Comparison of ENCODE assay signal across 7 cellular contexts in the genomic region with DNA sequence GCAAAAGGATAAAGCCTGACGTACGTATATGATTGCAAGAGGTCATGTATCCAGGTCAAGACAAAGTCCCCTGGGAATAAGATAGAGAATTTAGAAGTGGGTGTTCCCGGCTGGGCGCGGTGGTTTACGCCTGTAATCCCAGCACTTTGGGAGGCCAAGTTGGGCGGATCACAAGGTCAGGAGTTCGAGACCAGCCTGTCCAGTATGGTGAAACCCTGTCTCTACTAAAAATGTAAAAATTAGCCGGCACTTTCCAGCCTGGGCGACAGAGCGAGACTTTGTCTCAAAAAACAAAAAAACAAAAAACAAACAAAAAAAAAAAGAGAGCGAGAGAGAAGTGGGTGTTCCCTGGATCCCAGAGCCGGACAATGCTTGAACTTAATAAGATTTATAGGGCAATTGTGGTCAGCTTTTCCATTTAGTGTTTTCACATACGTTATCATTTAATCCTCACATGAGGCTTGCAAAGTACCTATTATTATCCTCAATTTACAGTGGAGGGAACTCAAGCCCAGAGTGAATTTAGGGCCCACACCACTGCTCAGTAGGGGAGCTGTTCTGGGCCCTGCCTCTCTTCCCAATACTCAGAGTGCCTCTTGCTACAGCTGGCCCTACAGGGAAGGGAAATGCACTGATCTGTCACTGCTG. TPM values are rescaled to one million over a fixed set of nuclear protein-coding genes. Genes with fewer than 3 reads are reported as not detected.
DNase-seq lines count a peak whose midpoint lies in the region; ATAC-seq lines count a peak whose summit lies in the region.
"Had no signal": no experiment of that assay in that cellular context is flagged by ENCODE, and none has a peak within 500 bp of the region (broad histone marks: within the 10 kb centered on the region; RNA-seq: fewer than 3 reads in every experiment).

No MANE protein-coding gene starts in this region.

- no peak overlapping the region for H3K9ac ChIP-seq in skeletal muscle satellite cell (ENCODE audit: low read depth, low read length)

- H3K36me3 Mint-ChIP-seq in T-helper 1 cell treated with Interleukin-12 subunit alpha and Interleukin-12 subunit beta and Interleukin-4 antibody, amounts not matched to agents 30 μg/mL and 1 μg/mL, for 36 hours (ENCODE audit: low read depth) = peaks cover 2% of the 10 kb centered on the region
- peaks cover 5% of the 10 kb centered on the region for H3K36me3 Mint-ChIP-seq in effector memory CD8-positive, alpha-beta T cell (ENCODE audit: insufficient read depth)

- peak overlapping the region; percentile 28 for H3K4me3 Mint-ChIP-seq in T-helper 1 cell treated with Interleukin-12 subunit alpha and Interleukin-12 subunit beta and Interleukin-4 antibody, amounts not matched to agents 30 μg/mL and 1 μg/mL, for 36 hours
- H3K4me3 Mint-ChIP-seq in effector memory CD8-positive, alpha-beta T cell = peak overlapping the region; percentile 66 to 91

- H3K36me3 ChIP-seq in skeletal muscle satellite cell (ENCODE audit: insufficient read depth, low read length) = no peaks in the 10 kb centered on the region

- H3K27ac Mint-ChIP-seq in T-helper 1 cell treated with Interleukin-12 subunit alpha and Interleukin-12 subunit beta and Interleukin-4 antibody, amounts not matched to agents 30 μg/mL and 1 μg/mL, for 36 hours = peak overlapping the region; percentile 22
- H3K27ac Mint-ChIP-seq in effector memory CD8-positive, alpha-beta T cell = peak overlapping the region; percentile 38 to 75

- DNase-seq in T-helper 1 cell = no peak
- no peak for DNase-seq in effector memory CD8-positive, alpha-beta T cell
- DNase-seq: NCI-H2081 had no signal

- ATAC-seq in effector memory CD8-positive, alpha-beta T cell (replicated peaks) = no peak
- ATAC-seq in HG03439 (IDR thresholded peaks at IDR 0.05; ENCODE audit: unreplicated experiment) (no peak), GM21381 (IDR thresholded peaks at IDR 0.05; ENCODE audit: unreplicated experiment) (no peak)

- peaks cover 55% of the 10 kb centered on the region for H3K27me3 Mint-ChIP-seq in T-helper 1 cell treated with Interleukin-12 subunit alpha and Interleukin-12 subunit beta and Interleukin-4 antibody, amounts not matched to agents 30 μg/mL and 1 μg/mL, for 36 hours (ENCODE audit: low read depth)
- peaks cover 23 to 46% of the 10 kb centered on the region in 2 donors for H3K27me3 Mint-ChIP-seq in effector memory CD8-positive, alpha-beta T cell

- peaks cover 27% of the 10 kb centered on the region for H3K4me1 ChIP-seq in skeletal muscle satellite cell (ENCODE audit: control insufficient read depth, insufficient read depth, low read length)

- H3K9me3 ChIP-seq in skeletal muscle satellite cell (replicated peaks; ENCODE audit: low read length) = no peaks in the 10 kb centered on the region

- H3K9me3 Mint-ChIP-seq in T-helper 1 cell treated with Interleukin-12 subunit alpha and Interleukin-12 subunit beta and Interleukin-4 antibody, amounts not matched to agents 30 μg/mL and 1 μg/mL, for 36 hours = no peaks in the 10 kb centered on the region
- H3K9me3 Mint-ChIP-seq in effector memory CD8-positive, alpha-beta T cell = no peaks in the 10 kb centered on the region

- peaks cover 21% of the 10 kb centered on the region for H3K4me1 Mint-ChIP-seq in T-helper 1 cell treated with Interleukin-12 subunit alpha and Interleukin-12 subunit beta and Interleukin-4 antibody, amounts not matched to agents 30 μg/mL and 1 μg/mL, for 36 hours (ENCODE audit: low read depth)
- H3K4me1 Mint-ChIP-seq in effector memory CD8-positive, alpha-beta T cell (ENCODE audit: low read depth in 2 of 2) = peaks cover 14 to 18% of the 10 kb centered on the region in 2 donors

- H3K4me2 ChIP-seq in skeletal muscle satellite cell (ENCODE audit: low read length) = peak overlapping the region; percentile 87

- peaks cover 21% of the 10 kb centered on the region for H3K27me3 ChIP-seq in skeletal muscle satellite cell (ENCODE audit: control insufficient read depth, insufficient read depth, low read length)

- H3K4me3 ChIP-seq in skeletal muscle satellite cell (ENCODE audit: low read length) = no peak overlapping the region

RNA-seq across cellular contexts. Expression of a gene that starts 0.5 kb away (rescaled TPM):
- total RNA-seq in skeletal muscle satellite cell (2012; rRNA removed) = not detected in 2 replicates

RNA-seq across cellular contexts. Expression of a gene that starts 2.1 kb away (rescaled TPM):
- 1.0 TPM in 1 of 2 replicates, not detected in the other for total RNA-seq in skeletal muscle satellite cell (2012; rRNA removed)

RNA-seq across cellular contexts. Expression of a gene that starts 7.7 kb away (rescaled TPM):
- 164 and 179 TPM in 2 replicates for total RNA-seq in skeletal muscle satellite cell (2012; rRNA removed)

RNA-seq across cellular contexts. Expression of a gene that starts 16.6 kb away (rescaled TPM):
- total RNA-seq in skeletal muscle satellite cell (2012; rRNA removed) = not detected in 2 replicates
